Comparison of ENCODE assay signal across 17 cellular contexts in genomic region chr7:1881946-1882345, GRCh38.
"Had no signal": no experiment of that assay in that cellular context is flagged by ENCODE, and none has a peak within 500 bp of the region (broad histone marks: within the 10 kb centered on the region; RNA-seq: fewer than 3 reads in every experiment).

No MANE protein-coding gene starts in this region.

- H3K27ac ChIP-seq: cardiac muscle cell, colonic mucosa, gastrocnemius medialis, heart right ventricle, left lung, ovary, upper lobe of left lung had no signal

- H3K36me3 ChIP-seq: cardiac muscle cell, colonic mucosa, gastrocnemius medialis, ovary had no signal

- H3K4me1 ChIP-seq: colonic mucosa, left lung, upper lobe of left lung had no signal

- H3K27me3 ChIP-seq: cardiac muscle cell, colonic mucosa, gastrocnemius medialis, heart right ventricle, left lung, ovary, upper lobe of left lung had no signal

- ATAC-seq: gastrocnemius medialis, heart right ventricle, left lung had no signal

- FAIRE-seq: islet of Langerhans had no signal

- H3K9me3 ChIP-seq: colonic mucosa, ovary had no signal

- DNase-seq: activated CD4-positive, alpha-beta T cell treated with anti-CD3 and anti-CD28 coated beads for 4 hours; activated effector memory CD4-positive, alpha-beta T cell treated with anti-CD3 and anti-CD28 coated beads, Interleukin-2, amount 50 U/mL, for 16 hours; activated T-cell treated with anti-CD3 and anti-CD28 coated beads, Interleukin-2, amount 50 U/mL, for 24 hours; colonic mucosa; effector CD4-positive, alpha-beta T cell; gastrocnemius medialis; heart right ventricle; ovary; stimulated activated CD4-positive, alpha-beta T cell treated with anti-CD3 and anti-CD28 coated beads, Interleukin-4, amount 100 ng/mL, for 1 hour; stimulated activated CD8-positive, alpha-beta memory T cell treated with anti-CD3 and anti-CD28 coated beads, Interleukin-4, amount 100 ng/mL, for 48 hours; T1000 had no signal

- H3K27me3 Mint-ChIP-seq: activated T-cell treated with anti-CD3 and anti-CD28 coated beads, Interleukin-2, amount 50 U/mL, for 24 hours; stimulated activated naive CD8-positive, alpha-beta T cell treated with anti-CD3 and anti-CD28 coated beads, Interleukin-15, Interleukin-2, amounts not matched to agents 100 ng/mL and 50 ng/mL, for 24 hours had no signal

- H3K4me3 ChIP-seq: cardiac muscle cell, colonic mucosa, gastrocnemius medialis, heart right ventricle, left lung, ovary, upper lobe of left lung had no signal

- H3K27ac Mint-ChIP-seq: activated T-cell treated with anti-CD3 and anti-CD28 coated beads, Interleukin-2, amount 50 U/mL, for 24 hours; stimulated activated naive CD8-positive, alpha-beta T cell treated with anti-CD3 and anti-CD28 coated beads, Interleukin-15, Interleukin-2, amounts not matched to agents 100 ng/mL and 50 ng/mL, for 24 hours had no signal

- H3K4me3 Mint-ChIP-seq: activated T-cell treated with anti-CD3 and anti-CD28 coated beads, Interleukin-2, amount 50 U/mL, for 24 hours; neural crest cell; stimulated activated naive CD8-positive, alpha-beta T cell treated with anti-CD3 and anti-CD28 coated beads, Interleukin-15, Interleukin-2, amounts not matched to agents 100 ng/mL and 50 ng/mL, for 24 hours had no signal
